ENCODE assay signal across 8 cellular contexts in genomic region chr15:99731336-99732267, GRCh38. TPM values are rescaled to one million over a fixed set of nuclear protein-coding genes. Genes with fewer than 3 reads are reported as not detected.
DNase-seq lines count a peak whose midpoint lies in the region; ATAC-seq and TF ChIP-seq lines count a peak whose summit lies in the region.

No MANE protein-coding gene starts in this region.

- no peak for TF ChIP-seq CTCF in HFFc6 (IDR thresholded peaks at IDR 0.05)

- H3K27me3 Mint-ChIP-seq in HFFc6 (ENCODE audit: insufficient read depth), result no peaks in the 10 kb centered on the region; the same call in 1 of the 2 replicates
- no peaks in the 10 kb centered on the region for H3K27me3 Mint-ChIP-seq in activated naive CD8-positive, alpha-beta T cell treated with anti-CD3 and anti-CD28 coated beads, Interleukin-2, amount 50 U/mL, for 24 hours

- H3K4me1 ChIP-seq in iPS-15b (ENCODE audit: control insufficient read depth, insufficient read depth, low read length), result peaks cover 12% of the 10 kb centered on the region

- peaks cover 7% of the 10 kb centered on the region for H3K36me3 ChIP-seq in iPS-15b (ENCODE audit: control insufficient read depth, insufficient read depth, low read length)

- no peak overlapping the region for H3K9ac ChIP-seq in iPS-15b (ENCODE audit: low read depth, low read length)

- ATAC-seq in activated naive CD8-positive, alpha-beta T cell treated with anti-CD3 and anti-CD28 coated beads, Interleukin-2, amount 50 U/mL, for 24 hours, result no peak
- no peak for ATAC-seq in HG03520 (IDR thresholded peaks at IDR 0.05; ENCODE audit: unreplicated experiment)

- H3K4me3 Mint-ChIP-seq in HFFc6, result peak overlapping the region; percentile 88
- peak overlapping the region; percentile 78 for H3K4me3 Mint-ChIP-seq in activated naive CD8-positive, alpha-beta T cell treated with anti-CD3 and anti-CD28 coated beads, Interleukin-2, amount 50 U/mL, for 24 hours

- no peaks in the 10 kb centered on the region for H3K9me3 ChIP-seq in iPS-15b (ENCODE audit: control insufficient read depth, insufficient read depth, low read length)

- peaks cover 9% of the 10 kb centered on the region for H3K27me3 ChIP-seq in iPS-15b (ENCODE audit: control insufficient read depth, insufficient read depth, low read length)

- peaks cover 28% of the 10 kb centered on the region for H3K4me1 Mint-ChIP-seq in HFFc6 (ENCODE audit: low read depth)
- H3K4me1 Mint-ChIP-seq in activated naive CD8-positive, alpha-beta T cell treated with anti-CD3 and anti-CD28 coated beads, Interleukin-2, amount 50 U/mL, for 24 hours, result peaks cover 26% of the 10 kb centered on the region

- peak overlapping the region; percentile 68; the same call in 1 of the 2 replicates for H3K27ac Mint-ChIP-seq in HFFc6
- H3K27ac Mint-ChIP-seq in activated naive CD8-positive, alpha-beta T cell treated with anti-CD3 and anti-CD28 coated beads, Interleukin-2, amount 50 U/mL, for 24 hours, result no peak overlapping the region

- H3K9me3 Mint-ChIP-seq in HFFc6, result no peaks in the 10 kb centered on the region
- H3K9me3 Mint-ChIP-seq in activated naive CD8-positive, alpha-beta T cell treated with anti-CD3 and anti-CD28 coated beads, Interleukin-2, amount 50 U/mL, for 24 hours, result no peaks in the 10 kb centered on the region

- peak overlapping the region in 9 of 21 experiments; percentile 2 to 97 (median 88) for H3K27ac ChIP-seq in skin epidermis

- H3K36me3 Mint-ChIP-seq in HFFc6 (ENCODE audit: low read depth), result no peaks in the 10 kb centered on the region
- H3K36me3 Mint-ChIP-seq in activated naive CD8-positive, alpha-beta T cell treated with anti-CD3 and anti-CD28 coated beads, Interleukin-2, amount 50 U/mL, for 24 hours (ENCODE audit: low read depth), result no peaks in the 10 kb centered on the region

- DNase-seq in HFFc6 (no peak), DMS53 (lab: John Stamatoyannopoulos, UW) (no peak), NCI-H774 (lab: John Stamatoyannopoulos, UW) (no peak), hypothalamus (lab: John Stamatoyannopoulos, UW) (no peak)
- no peak for DNase-seq in activated naive CD8-positive, alpha-beta T cell treated with anti-CD3 and anti-CD28 coated beads, Interleukin-2, amount 50 U/mL, for 24 hours

- H3K4me3 ChIP-seq in iPS-15b (ENCODE audit: low read depth, low read length), result peak overlapping the region; percentile 72
- peak overlapping the region in 6 of 7 experiments; percentile 82 to 96 (median 91) for H3K4me3 ChIP-seq in skin epidermis

RNA-seq across cellular contexts. Expression of gene LYSMD4, which starts 1.6 kb away (rescaled TPM):
- 1 to 10 TPM; 3.4 to 5.3 (median 4.4) TPM for total RNA-seq in HFFc6 (2021; fragmentation: NEBNext Ultra II Directional; extraction: Animal tissue kit (Norgen Biotek cat#: 25700))
